31 cellular contexts compared by ENCODE assay signal in genomic region chr3:97662264-97662663, GRCh38.
"Had no signal": no experiment of that assay in that cellular context is flagged by ENCODE, and none has a peak within 500 bp of the region (broad histone marks: within the 10 kb centered on the region; RNA-seq: fewer than 3 reads in every experiment).

No MANE protein-coding gene starts in this region.

- H3K4me1 Mint-ChIP-seq: activated CD4-positive, alpha-beta T cell treated with anti-CD3 and anti-CD28 coated beads for 36 hours; activated CD4-positive, alpha-beta T cell treated with anti-CD3 and anti-CD28 coated beads, Interleukin-2, amount 10 ng/mL, durations not matched to agents 24 days and 14 days; activated T-helper 17 cell treated with anti-CD3 and anti-CD28 coated beads, Interleukin-2, amount 50 U/mL, for 72 hours; central memory CD8-positive, alpha-beta T cell; T-helper 17 cell had no signal

- H3K27me3 ChIP-seq: brain microvascular endothelial cell, dorsolateral prefrontal cortex had no signal

- H3K27me3 Mint-ChIP-seq: activated CD4-positive, alpha-beta memory T cell treated with anti-CD3 and anti-CD28 coated beads for 36 hours; activated CD4-positive, alpha-beta T cell treated with anti-CD3 and anti-CD28 coated beads, Interleukin-2, amount 10 ng/mL, durations not matched to agents 24 days and 14 days; central memory CD8-positive, alpha-beta T cell; dendritic cell treated with granulocyte-macrophage colony-stimulating factor and Interleukin-4, amounts not matched to agents 40 ng/mL and 50 ng/mL, for 4 days had no signal

- H3K36me3 Mint-ChIP-seq: activated CD4-positive, alpha-beta memory T cell treated with anti-CD3 and anti-CD28 coated beads for 36 hours; activated naive CD8-positive, alpha-beta T cell had no signal

- DNase-seq: activated CD4-positive, alpha-beta memory T cell treated with anti-CD3 and anti-CD28 coated beads for 36 hours; activated CD4-positive, alpha-beta T cell treated with anti-CD3 and anti-CD28 coated beads for 36 hours; activated CD4-positive, alpha-beta T cell treated with anti-CD3 and anti-CD28 coated beads, Interleukin-2, amount 10 ng/mL, durations not matched to agents 24 days and 14 days; activated CD4-positive, CD25-positive, alpha-beta regulatory T cell; activated CD4-positive, CD25-positive, alpha-beta regulatory T cell treated with anti-CD3 and anti-CD28 coated beads, Interleukin-2, amount 50 U/mL, for 72 hours; activated CD8-positive, alpha-beta memory T cell treated with anti-CD3 and anti-CD28 coated beads, Interleukin-2, amount 50 U/mL, for 48 hours; activated effector memory CD4-positive, alpha-beta T cell treated with Interleukin-2 at 50 U/mL for 16 hours; activated gamma-delta T cell treated with Interleukin-2 at 50 U/mL for 16 hours; activated naive CD4-positive, alpha-beta T cell treated with anti-CD3 and anti-CD28 coated beads, Interleukin-2, amount 50 U/mL, for 16 hours; activated naive CD4-positive, alpha-beta T cell treated with Interleukin-2 at 50 U/mL for 16 hours; activated T-cell treated with anti-CD3 and anti-CD28 coated beads for 4 hours; activated T-cell treated with anti-CD3 and anti-CD28 coated beads, Interleukin-2, amount 50 U/mL, for 24 hours; amniotic stem cell; anterior cingulate cortex; brain microvascular endothelial cell; dorsolateral prefrontal cortex; effector memory CD4-positive, alpha-beta T cell; foreskin fibroblast; head of caudate nucleus; T-helper 1 cell; T-helper 17 cell; T1000; WERI-Rb-1 had no signal

- ATAC-seq: activated CD4-positive, alpha-beta T cell treated with anti-CD3 and anti-CD28 coated beads for 36 hours; activated T-helper 17 cell treated with anti-CD3 and anti-CD28 coated beads, Interleukin-2, amount 50 U/mL, for 72 hours; esophagus mucosa; T-helper 17 cell had no signal

- H3K9me3 Mint-ChIP-seq: activated CD4-positive, alpha-beta memory T cell treated with anti-CD3 and anti-CD28 coated beads for 36 hours; activated CD4-positive, alpha-beta T cell treated with anti-CD3 and anti-CD28 coated beads, Interleukin-2, amount 10 ng/mL, durations not matched to agents 24 days and 14 days; activated T-cell treated with anti-CD3 and anti-CD28 coated beads, Interleukin-2, amount 50 U/mL, for 24 hours; activated T-helper 17 cell treated with anti-CD3 and anti-CD28 coated beads, Interleukin-2, amount 50 U/mL, for 72 hours; central memory CD8-positive, alpha-beta T cell; dendritic cell treated with granulocyte-macrophage colony-stimulating factor and Interleukin-4, amounts not matched to agents 40 ng/mL and 50 ng/mL, for 4 days; T-helper 2 cell treated with Interferon-gamma antibody and Interleukin-4, amounts not matched to agents 5 μg/mL and 100 μg/mL, for 36 hours had no signal

- H3K4me3 ChIP-seq: coronary artery, dorsolateral prefrontal cortex had no signal

- H3K4me3 Mint-ChIP-seq: activated CD4-positive, alpha-beta memory T cell treated with anti-CD3 and anti-CD28 coated beads for 36 hours; activated CD4-positive, alpha-beta T cell treated with anti-CD3 and anti-CD28 coated beads for 36 hours; activated CD4-positive, alpha-beta T cell treated with anti-CD3 and anti-CD28 coated beads, Interleukin-2, amount 10 ng/mL, durations not matched to agents 24 days and 14 days; activated naive CD8-positive, alpha-beta T cell; activated T-cell treated with anti-CD3 and anti-CD28 coated beads, Interleukin-2, amount 50 U/mL, for 24 hours; activated T-helper 17 cell treated with anti-CD3 and anti-CD28 coated beads, Interleukin-2, amount 50 U/mL, for 72 hours; central memory CD8-positive, alpha-beta T cell; dendritic cell treated with granulocyte-macrophage colony-stimulating factor and Interleukin-4, amounts not matched to agents 40 ng/mL and 50 ng/mL, for 4 days; endodermal cell; T-helper 17 cell; T-helper 2 cell treated with Interferon-gamma antibody and Interleukin-4, amounts not matched to agents 5 μg/mL and 100 μg/mL, for 36 hours had no signal

- H3K27ac ChIP-seq: brain microvascular endothelial cell, coronary artery, dorsolateral prefrontal cortex, WERI-Rb-1 had no signal

- H3K36me3 ChIP-seq: brain microvascular endothelial cell, WERI-Rb-1 had no signal

- H3K27ac Mint-ChIP-seq: activated CD4-positive, alpha-beta memory T cell treated with anti-CD3 and anti-CD28 coated beads for 36 hours; activated CD4-positive, alpha-beta T cell treated with anti-CD3 and anti-CD28 coated beads for 36 hours; activated CD4-positive, alpha-beta T cell treated with anti-CD3 and anti-CD28 coated beads, Interleukin-2, amount 10 ng/mL, durations not matched to agents 24 days and 14 days; activated naive CD8-positive, alpha-beta T cell; activated T-cell treated with anti-CD3 and anti-CD28 coated beads, Interleukin-2, amount 50 U/mL, for 24 hours; activated T-helper 17 cell treated with anti-CD3 and anti-CD28 coated beads, Interleukin-2, amount 50 U/mL, for 72 hours; dendritic cell treated with granulocyte-macrophage colony-stimulating factor and Interleukin-4, amounts not matched to agents 40 ng/mL and 50 ng/mL, for 4 days; endodermal cell; T-helper 17 cell; T-helper 2 cell treated with Interferon-gamma antibody and Interleukin-4, amounts not matched to agents 5 μg/mL and 100 μg/mL, for 36 hours had no signal
